In genomic region chr2:131121464-131121863, GRCh38 we compare ENCODE assay signal across 22 cellular contexts.
"Had no signal": no experiment of that assay in that cellular context is flagged by ENCODE, and none has a peak within 500 bp of the region (broad histone marks: within the 10 kb centered on the region; RNA-seq: fewer than 3 reads in every experiment).

No MANE protein-coding gene starts in this region.

- H3K27ac ChIP-seq: ascending aorta, esophagus muscularis mucosa, right atrium auricular region, suprapubic skin had no signal

- FAIRE-seq: endothelial cell of umbilical vein, keratinocyte had no signal

- H3K4me1 ChIP-seq: ascending aorta, esophagus muscularis mucosa, right atrium auricular region, suprapubic skin had no signal

- H3K9me3 ChIP-seq: ascending aorta, esophagus muscularis mucosa, right atrium auricular region, suprapubic skin, transverse colon had no signal

- DNase-seq: activated CD4-positive, alpha-beta T cell treated with anti-CD3 and anti-CD28 coated beads, Interleukin-2, amount 10 ng/mL, durations not matched to agents 24 days and 14 days; activated CD8-positive, alpha-beta T cell treated with anti-CD3 and anti-CD28 coated beads, Interleukin-2, amount 10 ng/mL, durations not matched to agents 7 days and 5 days; activated naive CD4-positive, alpha-beta T cell treated with anti-CD3 and anti-CD28 coated beads, Interleukin-2, amount 10 ng/mL, durations not matched to agents 7 days and 5 days; activated T-cell treated with anti-CD3 and anti-CD28 coated beads, Interleukin-2, amount 50 U/mL, for 4 hours; dermis blood vessel endothelial cell; effector memory CD4-positive, alpha-beta T cell; foreskin fibroblast; hippocampal formation; occipital lobe; stimulated activated CD4-positive, alpha-beta T cell treated with anti-CD3 and anti-CD28 coated beads, Interleukin-15, amount 100 ng/mL, for 24 hours; stimulated activated CD4-positive, alpha-beta T cell treated with anti-CD3 and anti-CD28 coated beads, Interleukin-2, amount 100 ng/mL, for 48 hours; stimulated activated naive CD8-positive, alpha-beta T cell treated with anti-CD3 and anti-CD28 coated beads, Interleukin-15, amount 100 ng/mL, for 72 hours; T-helper 1 cell; T-helper 9 cell; transverse colon had no signal

- ATAC-seq: activated CD8-positive, alpha-beta T cell treated with anti-CD3 and anti-CD28 coated beads, Interleukin-2, amount 10 ng/mL, durations not matched to agents 7 days and 5 days; activated T-cell treated with anti-CD3 and anti-CD28 coated beads, Interleukin-2, amount 50 U/mL, for 4 hours; left lobe of liver; stimulated activated naive CD8-positive, alpha-beta T cell treated with anti-CD3 and anti-CD28 coated beads, Interleukin-15, amount 100 ng/mL, for 72 hours had no signal

- H3K27me3 ChIP-seq: ascending aorta, esophagus muscularis mucosa, right atrium auricular region, suprapubic skin, transverse colon had no signal

- H3K4me3 ChIP-seq: ascending aorta, esophagus muscularis mucosa, right atrium auricular region, suprapubic skin, transverse colon had no signal
